ENCODE assay signal across 8 cellular contexts in the genomic region with DNA sequence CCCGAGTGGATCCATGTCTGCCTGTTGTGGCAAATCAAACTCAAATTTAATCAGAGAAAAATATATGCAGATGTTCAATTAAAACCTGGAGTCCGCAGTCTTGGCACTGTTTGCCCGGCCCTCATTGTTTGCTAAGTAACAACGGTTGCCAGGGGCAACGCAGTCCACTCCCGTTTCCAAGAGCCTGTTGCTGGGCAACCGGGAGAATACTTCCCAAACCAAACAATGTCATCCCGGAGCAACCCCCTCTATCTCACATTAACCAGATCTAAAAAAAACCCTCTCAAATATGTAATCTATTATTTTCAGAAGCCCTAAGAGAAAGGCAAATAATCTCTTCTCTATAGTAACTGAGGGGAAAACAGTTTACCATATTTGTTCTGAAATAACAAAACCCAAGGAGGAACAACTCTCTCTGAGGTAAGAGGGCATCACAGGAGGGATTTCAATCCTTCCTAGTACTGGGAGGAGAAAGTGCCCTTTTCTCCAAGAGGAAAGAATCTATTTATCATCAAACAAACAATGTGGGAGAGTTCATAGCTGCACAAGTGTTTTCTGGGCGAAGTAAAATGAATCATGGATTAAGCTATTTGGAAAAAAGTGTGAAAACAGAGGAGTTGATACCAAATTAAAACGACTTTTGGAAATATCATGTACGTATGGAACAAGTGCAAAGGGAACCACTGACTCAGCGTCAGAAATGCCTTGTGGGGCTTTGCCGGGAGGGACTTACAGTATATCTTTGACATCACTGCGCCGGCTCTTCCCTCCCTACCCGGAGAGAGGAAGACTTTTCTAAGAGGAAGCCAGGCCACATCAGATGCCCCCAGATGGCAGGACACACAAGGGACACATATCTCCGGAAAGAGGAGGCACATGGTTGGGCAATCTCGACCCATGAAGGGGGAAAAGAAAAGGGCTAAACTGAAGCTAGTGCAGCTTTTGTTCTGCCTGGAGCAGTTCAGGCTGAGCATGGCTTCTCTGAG. TPM values are rescaled to one million over a fixed set of nuclear protein-coding genes. Genes with fewer than 3 reads are reported as not detected.
DNase-seq lines count a peak whose midpoint lies in the region; ATAC-seq, FAIRE-seq and TF ChIP-seq lines count a peak whose summit lies in the region.

No MANE protein-coding gene starts in this region.

- POLR2A ChIA-PET in K562 (lab: Yijun Ruan, JAX), result interaction anchor here (0.6 to 1.3 kb wide), 4 partner anchors 9 to 64 kb away, joined by 3 to 5 read pairs (median 3); no protein-coding TSS in a partner anchor

- H3K4me3 ChIP-seq in H7 (ENCODE audit: insufficient read depth, low read depth, low read length) (no peak overlapping the region), K562 (no peak overlapping the region), right atrium auricular region (peak overlapping the region in 1 of 2 donors; percentile 3)

- in situ Hi-C loops in K562 (cut with MboI), result no loop called here

- peaks cover 35 to 53% of the 10 kb centered on the region in 2 experiments for H3K4me1 ChIP-seq in K562 (replicated peaks in 1 of 2; ENCODE audit: control insufficient read depth in 2 of 2, insufficient read depth in 2 of 2, low read length in 2 of 2)
- H3K4me1 ChIP-seq in right atrium auricular region, result peaks cover 0 to 84% of the 10 kb centered on the region in 2 donors

- H3K27me3 ChIP-seq in H7 (ENCODE audit: control insufficient read depth, insufficient read depth, low read length) (peaks cover 2% of the 10 kb centered on the region; the same call in 1 of the 2 replicates), K562 (ENCODE audit: control insufficient read depth in 2 of 2, insufficient read depth in 2 of 2, low read length in 2 of 2) (no peaks in the 10 kb centered on the region), right atrium auricular region (no peaks in the 10 kb centered on the region)

- H3K4me2 ChIP-seq in K562 (ENCODE audit: insufficient read depth, low read length), result peak overlapping the region; percentile 19

- TF ChIP-seq RAD21 in K562 (CRISPR knock-in tag; conservative IDR thresholded peaks at IDR 0.05 in 1 of 2, IDR thresholded peaks at IDR 0.05 in 1 of 2), result no peak

- intact Hi-C loops in K562 (cut with micrococcal nuclease) (no loop called here), posterior vena cava (cut with DNase I) (no loop called here)

- no peaks in the 10 kb centered on the region for H4K20me1 ChIP-seq in K562 (replicated peaks; ENCODE audit: control insufficient read depth, insufficient read depth, low read length)

- no peak for TF ChIP-seq POLR2A in K562 (conservative IDR thresholded peaks at IDR 0.05)

- TF ChIP-seq EP300 in K562 (IDR thresholded peaks at IDR 0.05; ENCODE audit: low read length), result no peak; the same call in 1 of the 2 replicates

- FAIRE-seq in K562 (lab: Jason Lieb, UNC), result no peak

- CTCF ChIA-PET in K562 (lab: Yijun Ruan, JAX; ENCODE audit: low intra/inter-chr PET ratio), result no interaction called here

- WGBS in K562 (ENCODE audit: insufficient coverage, low coverage, missing lambda C conversion rate), result 25% methylated on average over 18 of the region's 18 CpGs

- peak overlapping the region; percentile 55 for H2AFZ ChIP-seq in K562 (ENCODE audit: low read depth, low read length)

- H3K9me1 ChIP-seq in K562 (ENCODE audit: control insufficient read depth, insufficient read depth, low read length), result no peaks in the 10 kb centered on the region

- H3K79me2 ChIP-seq in K562 (ENCODE audit: control insufficient read depth, insufficient read depth, low read length), result peaks cover 24% of the 10 kb centered on the region

- H3K9me3 ChIP-seq in K562 (replicated peaks; ENCODE audit: control insufficient read depth, insufficient read depth, low read depth, low read length) (no peaks in the 10 kb centered on the region), right atrium auricular region (no peaks in the 10 kb centered on the region)

- H3K36me3 ChIP-seq in H7 (replicated peaks; ENCODE audit: control insufficient read depth, insufficient read depth, low read length) (no peaks in the 10 kb centered on the region), K562 (ENCODE audit: control insufficient read depth, insufficient read depth, low read length) (no peaks in the 10 kb centered on the region; the same call in 2 of the 3 replicates), right atrium auricular region (no peaks in the 10 kb centered on the region)

- ATAC-seq in K562, result 0 out of 3 replicates have a peak, but pooled peaks have one; percentile 28
- ATAC-seq in GM18511 (IDR thresholded peaks at IDR 0.05; ENCODE audit: unreplicated experiment), result no peak
- no peak for ATAC-seq in HG03469 (IDR thresholded peaks at IDR 0.05; ENCODE audit: unreplicated experiment)

- TF ChIP-seq CTCF in K562 (IDR thresholded peaks at IDR 0.05 in 2 of 3, conservative IDR thresholded peaks at IDR 0.05 in 1 of 3; ENCODE audit: insufficient read depth in 2 of 3, low read depth in 1 of 3, low read length in 3 of 3) (no peak), right atrium auricular region (IDR thresholded peaks at IDR 0.05) (no peak)

- H3K9ac ChIP-seq in K562 (ENCODE audit: insufficient read depth in 1 of 2, low read depth in 2 of 2, low read length in 2 of 2), result peak overlapping the region in 1 of 2 experiments; percentile 49; a peak in 2 of 4 replicates

- peak; percentile 91 for DNase-seq in AG08395 (ENCODE audit: low spot score)
- peak; percentile 90 for DNase-seq in H7
- peak; percentile 99 for DNase-seq in NCI-H510A treated with DMSO at 0.1 percent for 48 hours (lab: John Stamatoyannopoulos, UW)
- peak; percentile 42 to 64 (median 57) for DNase-seq in K562 (ENCODE audit: extremely low read depth in 1 of 4, low spot score in 3 of 4)
- peak; percentile 99 for DNase-seq in right atrium auricular region (ENCODE audit: low spot score)
- DNase-seq in posterior vena cava (ENCODE audit: low spot score), result peak; percentile 98

- peak overlapping the region; percentile 82 for H3K27ac ChIP-seq in K562 (ENCODE audit: extremely low read depth, low read depth, low read length)
- peak overlapping the region; percentile 74 to 94 for H3K27ac ChIP-seq in right atrium auricular region

- BruUV-seq in K562 (replicated peaks; lab: Mats Ljungman, UMichigan), result no TSS peak

TF ChIP-seq in K562, 482 proteins besides CTCF, POLR2A, EP300 and RAD21 (continues in another document):
- TF ChIP-seq CHD1 (IDR thresholded peaks at IDR 0.05; ENCODE audit: low read length) (no peak), XRCC3 (IDR thresholded peaks at IDR 0.05) (no peak), CTBP1 (IDR thresholded peaks at IDR 0.05; ENCODE audit: borderline replicate concordance) (no peak), L3MBTL2 (IDR thresholded peaks at IDR 0.05) (no peak)
- TF ChIP-seq, protein P1, sequence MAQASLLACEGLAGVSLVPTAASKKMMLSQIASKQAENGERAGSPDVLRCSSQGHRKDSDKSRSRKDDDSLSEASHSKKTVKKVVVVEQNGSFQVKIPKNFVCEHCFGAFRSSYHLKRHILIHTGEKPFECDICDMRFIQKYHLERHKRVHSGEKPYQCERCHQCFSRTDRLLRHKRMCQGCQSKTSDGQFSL (CRISPR knock-in tag; IDR thresholded peaks at IDR 0.05), result no peak
- TF ChIP-seq, protein P1 (tag; IDR thresholded peaks at IDR 0.05), result no peak
- TF ChIP-seq, protein P2, sequence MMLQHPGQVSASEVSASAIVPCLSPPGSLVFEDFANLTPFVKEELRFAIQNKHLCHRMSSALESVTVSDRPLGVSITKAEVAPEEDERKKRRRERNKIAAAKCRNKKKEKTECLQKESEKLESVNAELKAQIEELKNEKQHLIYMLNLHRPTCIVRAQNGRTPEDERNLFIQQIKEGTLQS (IDR thresholded peaks at IDR 0.05), result 0 out of 2 replicates have a peak, but pooled peaks have one; percentile 9
- TF ChIP-seq, protein P2 (CRISPR knock-in tag; conservative IDR thresholded peaks at IDR 0.05), result no peak

RNA-seq across cellular contexts. Expression of a gene that starts 43.3 kb away (rescaled TPM):
- total RNA-seq in H7 (2014; rRNA removed; shearing (Covaris generic)), result 2.9 and 3.8 TPM in 2 replicates
- total RNA-seq in K562 (2011; cell fraction: chromatin; rRNA removed; ENCODE audit: low replicate concordance), result 29.2 and 31.8 TPM in 2 replicates
- total RNA-seq in K562 (2011; cell fraction: nucleolus; rRNA removed), result 18.3 and 22.4 TPM in 2 replicates
- 18.6 and 20.1 TPM in 2 replicates for total RNA-seq in K562 (2011; cell fraction: nucleoplasm; rRNA removed)
- total RNA-seq in K562 (2014; rRNA removed) (18.7 and 24.0 TPM in 2 replicates), K562 (2014; rRNA removed; fragmentation: Illumina TruSeq; extraction: Trizol) (4.4 and 5.3 TPM in 2 replicates), K562 (2015; rRNA removed; fragmentation: Illumina TruSeq; extraction: Trizol) (7.4 and 7.6 TPM in 2 replicates), K562 (2021) (18.3 and 18.9 TPM in 2 replicates), right atrium auricular region (10 to 100 TPM; 12.7 to 16.1 TPM), posterior vena cava (10 to 100 TPM; 20.7 to 21.7 TPM)
- polyA plus RNA-seq in K562 (2011; rRNA removed) (8.7 and 9.8 TPM in 2 replicates), K562 (2014; fragmentation: Illumina TruSeq; extraction: Trizol) (9.4 and 11.3 TPM in 2 replicates), K562 (2014; fragmentation: Nextera tagmentation; extraction: Ambion mirVana) (1 to 10 TPM; 3.6 to 4.4 TPM), K562 (2014; rRNA removed) (11.1 and 11.4 TPM in 2 replicates)
- 14.8 and 32.1 TPM in 2 replicates for polyA plus RNA-seq in K562 (2011; cell fraction: cytosol; rRNA removed)
- polyA plus RNA-seq in K562 (2011; cell fraction: nucleus; rRNA removed), result 20.8 and 44.3 TPM in 2 replicates
- polyA plus RNA-seq in K562 (2012), result 10.9 and 12.9 TPM in 2 replicates
- 8.9 and 11.7 TPM in 2 replicates for polyA minus RNA-seq in K562 (2011; rRNA and poly(A)+ RNA removed)
- polyA minus RNA-seq in K562 (2011; cell fraction: cytosol; rRNA and poly(A)+ RNA removed), result 10.7 and 12.8 TPM in 2 replicates
- 9.2 and 11.2 TPM in 2 replicates for polyA minus RNA-seq in K562 (2011; cell fraction: nucleus; rRNA and poly(A)+ RNA removed)
